ENCODE assay signal across 8 cellular contexts in the genomic region with DNA sequence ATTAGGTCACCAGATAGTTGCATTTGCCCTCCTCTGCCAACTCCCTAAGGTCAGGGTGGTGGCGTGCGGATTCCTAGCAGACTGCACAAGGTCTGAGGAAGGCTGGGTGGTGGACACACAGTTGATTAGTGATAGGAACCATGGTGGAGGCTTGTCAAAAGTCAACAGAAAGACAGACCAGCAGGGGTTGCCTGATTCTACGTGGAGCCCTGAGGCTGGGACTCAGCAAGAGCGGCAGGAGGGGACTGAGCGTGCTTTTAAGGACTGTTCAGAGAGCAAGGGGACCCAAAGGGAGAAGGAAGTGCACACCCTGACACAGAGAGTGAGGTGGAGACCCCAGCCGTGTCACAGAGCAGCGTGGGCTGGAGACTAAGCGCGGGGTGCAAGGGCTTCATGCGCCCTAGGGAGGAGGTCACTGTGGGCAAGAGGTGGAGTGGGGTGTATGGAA.
DNase-seq lines count a peak whose midpoint lies in the region; ATAC-seq lines count a peak whose summit lies in the region.

No MANE protein-coding gene starts in this region.

- H3K4me1 ChIP-seq in thymus (ENCODE audit: control insufficient read depth, insufficient read depth, low read length) = peaks cover 4% of the 10 kb centered on the region

- no peaks in the 10 kb centered on the region for H3K36me3 ChIP-seq in thymus (ENCODE audit: control insufficient read depth, insufficient read depth)

- ATAC-seq in HG02678 (IDR thresholded peaks at IDR 0.05; ENCODE audit: unreplicated experiment) = no peak

- H3K4me3 ChIP-seq in thymus (ENCODE audit: low read length) = no peak overlapping the region

- H3K27me3 ChIP-seq in thymus (ENCODE audit: control insufficient read depth, insufficient read depth) = peaks cover 6% of the 10 kb centered on the region

- WGBS in thymus = 79% methylated on average over 10 of the region's 10 CpGs

- peak overlapping the region; percentile 83 for H3K27ac ChIP-seq in thymus (ENCODE audit: low read depth)

- no peaks in the 10 kb centered on the region for H3K9me3 ChIP-seq in thymus (ENCODE audit: control insufficient read depth)

- peak; percentile 15 for DNase-seq in activated gamma-delta T cell treated with Interleukin-2 at 50 U/mL for 16 hours
- DNase-seq in activated gamma-delta T cell (lab: John Stamatoyannopoulos, UW) = no peak
- DNase-seq in activated T-cell treated with anti-CD3 and anti-CD28 coated beads, Interleukin-2, amount 50 U/mL, for 48 hours = peak; percentile 66 to 68
- peak; percentile 57 for DNase-seq in islet precursor cell
- no peak for DNase-seq in NCI-H1417 (lab: John Stamatoyannopoulos, UW)
- no peak for DNase-seq in COLO668 (lab: John Stamatoyannopoulos, UW; ENCODE audit: unreplicated experiment)

Comparison
In these comparisons a context has a peak if more than half of its experiments do, and no peak if none do; other contexts are left out.
1. DNase-seq: peak in activated gamma-delta T cell treated with Interleukin-2 at 50 U/mL for 16 hours (single experiment), activated T-cell treated with anti-CD3 and anti-CD28 coated beads, Interleukin-2, amount 50 U/mL, for 48 hours (2 of 2) and islet precursor cell (single experiment); none in activated gamma-delta T cell (single experiment), NCI-H1417 (0 of 3) and COLO668 (single experiment).